ENCODE assay signal across 13 cellular contexts in the genomic region with DNA sequence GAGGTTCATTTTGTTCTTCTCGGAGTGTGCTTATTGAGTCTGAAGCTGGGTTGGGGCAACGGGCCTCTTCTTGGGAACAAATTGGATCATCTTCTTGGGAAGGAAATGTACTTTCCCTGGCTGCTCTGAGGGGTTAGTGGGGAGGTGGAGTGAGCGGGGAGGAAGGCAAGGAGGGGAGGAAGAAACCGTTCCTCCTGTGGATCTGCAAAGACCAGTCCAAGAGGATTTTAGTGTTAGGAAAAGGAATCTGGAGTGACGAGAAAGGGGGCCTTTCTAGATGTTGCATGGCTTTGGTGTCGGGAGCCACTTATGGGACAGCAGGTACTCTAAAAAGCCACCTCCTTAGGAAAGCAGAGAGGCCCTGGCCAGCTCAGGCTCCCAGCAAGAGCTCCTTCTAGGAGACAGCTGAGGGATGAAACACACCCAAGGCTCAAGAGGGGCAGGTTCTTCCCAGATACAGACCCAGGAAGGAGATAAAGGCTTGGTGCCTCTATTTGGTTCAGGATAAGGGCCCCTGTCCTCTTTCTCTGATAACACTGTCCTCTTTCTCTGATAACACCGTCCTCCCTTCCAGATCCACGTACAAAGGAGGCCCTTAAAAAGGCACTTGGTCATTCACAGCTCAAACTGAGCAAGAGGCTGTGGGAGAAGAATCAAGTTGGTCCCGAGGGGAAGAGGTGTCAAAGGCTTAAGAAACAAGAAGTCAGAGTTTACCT. TPM values are rescaled to one million over a fixed set of nuclear protein-coding genes. Genes with fewer than 3 reads are reported as not detected.
DNase-seq lines count a peak whose midpoint lies in the region; TF ChIP-seq lines count a peak whose summit lies in the region.
"Had no signal": no experiment of that assay in that cellular context is flagged by ENCODE, and none has a peak within 500 bp of the region (broad histone marks: within the 10 kb centered on the region; RNA-seq: fewer than 3 reads in every experiment).

No MANE protein-coding gene starts in this region.

- CTCF ChIA-PET in AG04450 (lab: Charles Lee) = interaction anchor here (0.8 kb wide), 1 partner anchor 13 kb away, joined by 3 read pairs; no protein-coding TSS in a partner anchor
- CTCF ChIA-PET in activated CD4-positive, alpha-beta T cell treated with anti-CD3 and anti-CD28 coated beads, Interleukin-2, amount 10 ng/mL, durations not matched to agents 7 days and 5 days (lab: Charles Lee) = interaction anchor here (0.7 kb wide), 1 partner anchor 16 kb away, joined by 3 read pairs; no protein-coding TSS in a partner anchor

- no peak overlapping the region for H3K9ac ChIP-seq in parathyroid adenoma

- peaks cover 20% of the 10 kb centered on the region for H3K27me3 Mint-ChIP-seq in activated CD4-positive, alpha-beta T cell treated with anti-CD3 and anti-CD28 coated beads, Interleukin-2, amount 10 ng/mL, durations not matched to agents 7 days and 5 days

- H3K4me1 ChIP-seq in right atrium auricular region = peaks cover 0 to 39% of the 10 kb centered on the region in 2 donors
- no peaks in the 10 kb centered on the region for H3K4me1 ChIP-seq in parathyroid adenoma

- in situ Hi-C loops in astrocyte of the cerebellum (cut with HindIII; ENCODE audit: low sequenced_read_pairs) = no loop called here

- H3K27ac Mint-ChIP-seq in activated CD4-positive, alpha-beta T cell treated with anti-CD3 and anti-CD28 coated beads, Interleukin-2, amount 10 ng/mL, durations not matched to agents 7 days and 5 days = no peak overlapping the region
- H3K27ac Mint-ChIP-seq: memory B cell had no signal

- H3K4me3 ChIP-seq in AG04450 (ENCODE audit: low read depth, low read length) (peak overlapping the region; percentile 52), astrocyte of the cerebellum (ENCODE audit: low read depth, low read length) (peak overlapping the region; percentile 22), right atrium auricular region (peak overlapping the region; percentile 32 to 46), parathyroid adenoma (ENCODE audit: low read depth, low read length) (no peak overlapping the region)

- POLR2A ChIA-PET in AG04450 (lab: Yijun Ruan, JAX) = interaction anchor here (0.7 kb wide), 1 partner anchor 212 kb away, joined by 3 read pairs; the partner anchor contains the start of gene DHX15
- POLR2A ChIA-PET in activated CD4-positive, alpha-beta T cell treated with anti-CD3 and anti-CD28 coated beads, Interleukin-2, amount 10 ng/mL, durations not matched to agents 7 days and 5 days (lab: Charles Lee) = no interaction called here

- no peak for DNase-seq in AG04450 (ENCODE audit: low read depth, low spot score)
- no peak for DNase-seq in astrocyte of the cerebellum (ENCODE audit: low read depth)
- DNase-seq in right atrium auricular region (ENCODE audit: low spot score) = peak; percentile 58
- DNase-seq in AG08396 (ENCODE audit: low spot score) = no peak
- DNase-seq in activated CD4-positive, alpha-beta T cell treated with anti-CD3 and anti-CD28 coated beads, Interleukin-2, amount 50 U/mL, for 1 hour = no peak
- DNase-seq in middle frontal gyrus (ENCODE audit: extremely low spot score, low spot score) = no peak
- no peak for DNase-seq in activated CD4-positive, alpha-beta T cell treated with anti-CD3 and anti-CD28 coated beads, Interleukin-2, amount 10 ng/mL, durations not matched to agents 7 days and 5 days
- DNase-seq: AML-193, NCI-H1694 treated with DMSO at 0.1 percent for 48 hours, SHP77 had no signal

- no peaks in the 10 kb centered on the region for H3K4me1 Mint-ChIP-seq in activated CD4-positive, alpha-beta T cell treated with anti-CD3 and anti-CD28 coated beads, Interleukin-2, amount 10 ng/mL, durations not matched to agents 7 days and 5 days
- H3K4me1 Mint-ChIP-seq: memory B cell had no signal

- H3K27me3 ChIP-seq in AG04450 (ENCODE audit: control insufficient read depth, insufficient read depth, low read length) = no peaks in the 10 kb centered on the region
- H3K27me3 ChIP-seq in right atrium auricular region = no peaks in the 10 kb centered on the region
- no peaks in the 10 kb centered on the region for H3K27me3 ChIP-seq in parathyroid adenoma (ENCODE audit: control insufficient read depth, insufficient read depth, low read length)

- H3K4me2 ChIP-seq in parathyroid adenoma (ENCODE audit: low read length) = peak overlapping the region; percentile 19

- H2AFZ ChIP-seq in parathyroid adenoma = peak overlapping the region; percentile 60

- H3K9me3 Mint-ChIP-seq in activated CD4-positive, alpha-beta T cell treated with anti-CD3 and anti-CD28 coated beads, Interleukin-2, amount 10 ng/mL, durations not matched to agents 7 days and 5 days = no peaks in the 10 kb centered on the region
- H3K9me3 Mint-ChIP-seq: memory B cell had no signal

- peaks cover 4% of the 10 kb centered on the region; the same call in 1 of the 2 replicates for H3K9me3 ChIP-seq in AG04450 (ENCODE audit: control insufficient read depth, insufficient read depth, low read length)
- no peaks in the 10 kb centered on the region for H3K9me3 ChIP-seq in right atrium auricular region
- H3K9me3 ChIP-seq in parathyroid adenoma (ENCODE audit: control insufficient read depth, low read length) = no peaks in the 10 kb centered on the region

- no peak for TF ChIP-seq CTCF in AG04450 (IDR thresholded peaks at IDR 0.05; ENCODE audit: low read depth, low read length)
- no peak for TF ChIP-seq CTCF in astrocyte of the cerebellum (IDR thresholded peaks at IDR 0.05; ENCODE audit: low read depth, low read length, missing control alignments)
- no peak for TF ChIP-seq CTCF in right atrium auricular region (IDR thresholded peaks at IDR 0.05)
- TF ChIP-seq CTCF in parathyroid adenoma (IDR thresholded peaks at IDR 0.05) = no peak

- H3K36me3 ChIP-seq in right atrium auricular region (no peaks in the 10 kb centered on the region), parathyroid adenoma (ENCODE audit: control insufficient read depth, insufficient read depth, low read length) (no peaks in the 10 kb centered on the region)

- H3K36me3 Mint-ChIP-seq in activated CD4-positive, alpha-beta T cell treated with anti-CD3 and anti-CD28 coated beads, Interleukin-2, amount 10 ng/mL, durations not matched to agents 7 days and 5 days (ENCODE audit: low read depth) = no peaks in the 10 kb centered on the region
- H3K36me3 Mint-ChIP-seq: memory B cell had no signal

- H3K27ac ChIP-seq in AG04450 (ENCODE audit: low read depth, low read length) (peak overlapping the region; percentile 68), right atrium auricular region (peak overlapping the region; percentile 77 to 87), parathyroid adenoma (peak overlapping the region; percentile 11)

- no peak overlapping the region for H3K4me3 Mint-ChIP-seq in activated CD4-positive, alpha-beta T cell treated with anti-CD3 and anti-CD28 coated beads, Interleukin-2, amount 10 ng/mL, durations not matched to agents 7 days and 5 days
- H3K4me3 Mint-ChIP-seq: memory B cell had no signal

- no peaks in the 10 kb centered on the region for H3K79me2 ChIP-seq in parathyroid adenoma

RNA-seq across cellular contexts. Expression of gene SOD3, which starts 0.5 kb away (rescaled TPM):
- 3.8 and 6.7 TPM in 2 replicates for polyA plus RNA-seq in AG04450 (2011; rRNA removed)
- polyA minus RNA-seq in AG04450 (2011; rRNA and poly(A)+ RNA removed) = 0.61 and 0.92 TPM in 2 replicates
- 100 to 1,000 TPM in 1 of 2 donors, 10 to 100 TPM in 1; 94.9 to 300 TPM for total RNA-seq in right atrium auricular region
- total RNA-seq in activated CD4-positive, alpha-beta T cell treated with anti-CD3 and anti-CD28 coated beads, Interleukin-2, amount 10 ng/mL, durations not matched to agents 7 days and 5 days = not detected
- total RNA-seq: dermis blood vessel endothelial cell had no signal

Comparison
In these comparisons a context has a peak if more than half of its experiments do, and no peak if none do; other contexts are left out.
1. H3K27ac ChIP-seq: peak in every context shown above with its lines; median percentile 82 in right atrium auricular region; 68 in AG04450; 11 in parathyroid adenoma.
2. RNA of gene SOD3, which starts 0.5 kb away (total RNA-seq): 94.9 to 300 TPM in right atrium auricular region; not detected in activated CD4-positive, alpha-beta T cell treated with anti-CD3 and anti-CD28 coated beads, Interleukin-2, amount 10 ng/mL, durations not matched to agents 7 days and 5 days; every median in the first group is over 10 times any median in the second.